In the genomic region with DNA sequence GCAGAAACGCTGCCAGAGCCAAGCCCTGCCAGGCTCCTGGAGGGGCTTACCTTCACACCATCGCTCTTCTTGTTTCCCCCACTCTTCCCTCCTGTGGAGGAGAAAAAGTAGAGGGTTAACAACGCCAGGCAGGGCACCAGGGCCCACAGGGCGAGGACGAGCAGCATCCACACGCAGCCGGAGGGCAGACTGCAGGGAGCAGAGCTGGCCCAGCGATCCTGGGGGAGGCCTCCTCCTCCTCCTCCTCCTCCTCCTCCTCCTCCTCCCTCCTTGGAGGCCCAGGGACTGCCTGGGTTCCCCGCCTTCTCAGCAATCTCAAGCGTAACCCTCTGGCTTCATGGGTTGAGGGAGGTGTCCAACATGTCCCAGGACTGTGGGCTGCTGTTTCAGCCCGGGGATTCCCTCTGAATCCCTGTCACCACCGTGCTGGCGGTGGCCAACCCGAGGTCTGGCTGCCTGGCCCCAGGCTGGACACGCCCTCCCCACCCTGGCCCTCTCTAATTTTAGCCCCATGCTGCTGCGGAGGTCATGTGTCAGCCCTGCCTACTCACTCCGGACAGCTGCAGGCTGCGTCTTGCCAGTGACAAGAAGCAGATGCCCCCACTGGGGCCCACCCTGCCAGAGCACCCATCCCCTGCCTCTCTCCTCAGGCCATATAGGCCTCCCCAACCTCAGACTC, we compare ENCODE assay signal across 16 cellular contexts. TPM values are rescaled to one million over a fixed set of nuclear protein-coding genes. Genes with fewer than 3 reads are reported as not detected.
A peak's percentile ranks its signal among the peaks of the same experiment; 100 is the strongest.
DNase-seq lines count a peak whose midpoint lies in the region; ATAC-seq, FAIRE-seq and TF ChIP-seq lines count a peak whose summit lies in the region.
"Had no signal": no experiment of that assay in that cellular context is flagged by ENCODE, and none has a peak within 500 bp of the region (broad histone marks: within the 10 kb centered on the region; RNA-seq: fewer than 3 reads in every experiment).

No MANE protein-coding gene starts in this region.

- WGBS in liver: 80% methylated on average over 18 of the region's 18 CpGs
- WGBS in HepG2 (ENCODE audit: low lambda C conversion rate): 8% methylated on average over 2 of the region's 18 CpGs

- DNase-seq in HepG2 (ENCODE audit: low spot score): no peak
- peak; percentile 57 to 81 for DNase-seq in foreskin fibroblast
- peak; percentile 31 for DNase-seq in mucosa of gallbladder (ENCODE audit: low spot score)
- DNase-seq in activated naive CD4-positive, alpha-beta T cell treated with anti-CD3 and anti-CD28 coated beads, Interleukin-2, amount 50 U/mL, for 16 hours: no peak
- no peak for DNase-seq in HEK293T (ENCODE audit: extremely low spot score)
- DNase-seq: activated CD8-positive, alpha-beta memory T cell treated with anti-CD3 and anti-CD28 coated beads, Interleukin-2, amount 50 U/mL, for 4 hours; effector CD8-positive, alpha-beta T cell had no signal

- no peaks in the 10 kb centered on the region for H4K20me1 ChIP-seq in HepG2 (ENCODE audit: insufficient read depth, low read length)

- TF ChIP-seq RAD21 in liver (IDR thresholded peaks at IDR 0.05) (no peak), HepG2 (CRISPR knock-in tag; IDR thresholded peaks at IDR 0.05) (no peak)

- no peaks in the 10 kb centered on the region for H3K27me3 ChIP-seq in liver (ENCODE audit: control insufficient read depth in 4 of 4, insufficient read depth in 4 of 4, low read length in 3 of 4)
- peaks cover 3 to 63% of the 10 kb centered on the region in 2 experiments; a peak in 4 of 5 replicates for H3K27me3 ChIP-seq in HepG2 (ENCODE audit: control insufficient read depth in 1 of 2, insufficient read depth in 2 of 2, low read length in 2 of 2)

- H3K4me2 ChIP-seq in HepG2 (ENCODE audit: low read depth, low read length): no peak overlapping the region

- H3K9ac ChIP-seq in liver (ENCODE audit: low read depth in 1 of 2, low read length in 2 of 2) (no peak overlapping the region), HepG2 (ENCODE audit: insufficient read depth, low read depth, low read length) (no peak overlapping the region)

- no peak for FAIRE-seq in HepG2 (lab: Jason Lieb, UNC)
- FAIRE-seq: A204.1, D721Med, RCC 7860 had no signal

- no peak overlapping the region for H2AFZ ChIP-seq in HepG2 (ENCODE audit: low read length)

- intact Hi-C loops in HepG2 (cut with micrococcal nuclease; ENCODE audit: unreplicated experiment): no loop called here

- no peaks in the 10 kb centered on the region for H3K79me2 ChIP-seq in HepG2 (ENCODE audit: insufficient read depth, low read length)

- CTCF ChIA-PET in HepG2 (lab: Yijun Ruan, JAX; ENCODE audit: low intra/inter-chr PET ratio, low total read pairs) (no interaction called here), HEK293T (lab: Yijun Ruan, JAX) (no interaction called here)

- ATAC-seq in HepG2 (no peak), HG03025 (IDR thresholded peaks at IDR 0.05; ENCODE audit: low FRiP score, unreplicated experiment) (no peak), HG03439 (IDR thresholded peaks at IDR 0.05; ENCODE audit: unreplicated experiment) (no peak)

- H3K4me3 ChIP-seq in liver (ENCODE audit: low read depth in 1 of 3, low read length in 3 of 3) (no peak overlapping the region), HepG2 (replicated peaks in 1 of 3; ENCODE audit: insufficient read depth in 1 of 3, low read depth in 2 of 3, low read length in 3 of 3) (no peak overlapping the region), foreskin fibroblast (ENCODE audit: low read depth in 1 of 2, low read length in 2 of 2) (no peak overlapping the region)

- in situ Hi-C loops in HepG2 (cut with HindIII; ENCODE audit: extremely low pct_ligation_motif_present, low pct_unique_long_range_greater_than_20kb): no loop called here

- H3K27ac ChIP-seq in liver (ENCODE audit: low read depth in 1 of 2, low read length in 2 of 2) (no peak overlapping the region), HepG2 (ENCODE audit: extremely low read length, insufficient read depth, low read length) (no peak overlapping the region)

- POLR2A ChIA-PET in HepG2 (lab: Yijun Ruan, JAX): no interaction called here
- POLR2A ChIA-PET in HEK293T (lab: Yijun Ruan, JAX): no interaction called here

- H3K4me1 ChIP-seq in liver (ENCODE audit: control insufficient read depth in 4 of 4, insufficient read depth in 4 of 4, low read length in 3 of 4) (no peaks in the 10 kb centered on the region), HepG2 (ENCODE audit: insufficient read depth, low read length) (peaks cover 15% of the 10 kb centered on the region)

- H3K9me3 ChIP-seq in liver (ENCODE audit: control insufficient read depth in 4 of 4, low read length in 3 of 4) (no peaks in the 10 kb centered on the region), HepG2 (ENCODE audit: low read length) (no peaks in the 10 kb centered on the region)

- no peak for TF ChIP-seq POLR2A in HepG2 (IDR thresholded peaks at IDR 0.05; ENCODE audit: insufficient read depth in 1 of 2, low read depth in 2 of 2, low read length in 2 of 2)

- BruUV-seq in HepG2 (replicated peaks; lab: Mats Ljungman, UMichigan): no TSS peak

- TF ChIP-seq EP300 in HepG2 (IDR thresholded peaks at IDR 0.05; ENCODE audit: low read depth in 2 of 2, low read length in 2 of 2) (no peak), HepG2 (CRISPR knock-in tag; IDR thresholded peaks at IDR 0.05; ENCODE audit: borderline replicate concordance) (no peak)

- TF ChIP-seq CTCF in liver (IDR thresholded peaks at IDR 0.05; ENCODE audit: low read depth, low read length, missing input control) (no peak), HepG2 (CRISPR knock-in tag; IDR thresholded peaks at IDR 0.05) (no peak), foreskin fibroblast (IDR thresholded peaks at IDR 0.05; ENCODE audit: low read depth, low read length) (no peak)

- H3K36me3 ChIP-seq in liver (ENCODE audit: control insufficient read depth in 4 of 4, insufficient read depth in 3 of 4, low read depth in 1 of 4, low read length in 3 of 4): no peaks in the 10 kb centered on the region
- H3K36me3 ChIP-seq in HepG2 (replicated peaks in 1 of 2; ENCODE audit: control insufficient read depth in 1 of 2, insufficient read depth in 2 of 2, low read length in 2 of 2): no peaks in the 10 kb centered on the region

RNA-seq across cellular contexts. Expression of a gene that starts 44.3 kb away (rescaled TPM):
- under 1 TPM in 1 of 2 donors, not detected in 1; under 0.01 TPM for total RNA-seq in liver
- polyA plus RNA-seq in liver: not detected
- total RNA-seq in HepG2 (2016; rRNA removed; fragmentation: Illumina TruSeq; extraction: Trizol): 0.11 TPM in 1 of 2 replicates, not detected in the other
- total RNA-seq in HepG2 (2016; cell fraction: cytosol; rRNA removed; fragmentation: Illumina TruSeq; extraction: Trizol; ENCODE audit: low read depth): not detected in 2 replicates
- total RNA-seq in HepG2 (2016; cell fraction: insoluble cytoplasmic fraction; rRNA removed; fragmentation: Illumina TruSeq; extraction: Trizol): 0.03 and 0.09 TPM in 2 replicates
- not detected in 2 replicates for total RNA-seq in HepG2 (2016; cell fraction: membrane; rRNA removed; fragmentation: Illumina TruSeq; extraction: Trizol)
- total RNA-seq in HepG2 (2016; cell fraction: nucleus; rRNA removed; fragmentation: Illumina TruSeq; extraction: Trizol): 0.25 and 0.40 TPM in 2 replicates
- polyA plus RNA-seq in HepG2 (2011; rRNA removed): 0.16 TPM in 1 of 2 replicates, not detected in the other
- 0.03 and 0.04 TPM in 2 replicates for polyA plus RNA-seq in HepG2 (2011; cell fraction: cytosol; rRNA removed)
- 0.09 and 0.39 TPM in 2 replicates for polyA plus RNA-seq in HepG2 (2011; cell fraction: nucleus; rRNA removed)
- 0.03 and 0.08 TPM in 2 replicates for polyA plus RNA-seq in HepG2 (2012)
- 0.06 TPM in 1 of 2 replicates, not detected in the other for polyA plus RNA-seq in HepG2 (2016; cell fraction: cytosol; fragmentation: Illumina TruSeq; extraction: Trizol; ENCODE audit: low read depth)
- polyA plus RNA-seq in HepG2 (2016; cell fraction: insoluble cytoplasmic fraction; fragmentation: Illumina TruSeq; extraction: Trizol; ENCODE audit: low read depth): 0.05 TPM in 1 of 2 replicates, not detected in the other
- polyA plus RNA-seq in HepG2 (2016; cell fraction: membrane; fragmentation: Illumina TruSeq; extraction: Trizol; ENCODE audit: low read depth): not detected in 2 replicates
- polyA plus RNA-seq in HepG2 (2016; cell fraction: nucleus; fragmentation: Illumina TruSeq; extraction: Trizol; ENCODE audit: insufficient read depth, low read depth): 0.34 and 0.43 TPM in 2 replicates
- polyA minus RNA-seq in HepG2 (2011; rRNA and poly(A)+ RNA removed; ENCODE audit: low replicate concordance): 0.14 TPM in 1 of 2 replicates, not detected in the other
- polyA minus RNA-seq in HepG2 (2011; cell fraction: cytosol; rRNA and poly(A)+ RNA removed): not detected in 2 replicates
- polyA minus RNA-seq in HepG2 (2011; cell fraction: nucleus; rRNA and poly(A)+ RNA removed): 0.12 TPM in 1 of 2 replicates, not detected in the other
- 5.0 TPM for total RNA-seq in mucosa of gallbladder
- total RNA-seq: NCI-H460 had no signal

RNA-seq across cellular contexts. Expression of a gene that starts 55.4 kb away (rescaled TPM):
- total RNA-seq in liver (not detected), HepG2 (2016; rRNA removed; fragmentation: Illumina TruSeq; extraction: Trizol) (not detected in 2 replicates), mucosa of gallbladder (not detected)
- polyA plus RNA-seq in liver (not detected), HepG2 (2011; rRNA removed) (not detected in 2 replicates)
- total RNA-seq in HepG2 (2016; cell fraction: cytosol; rRNA removed; fragmentation: Illumina TruSeq; extraction: Trizol; ENCODE audit: low read depth): not detected in 2 replicates
- not detected in 2 replicates for total RNA-seq in HepG2 (2016; cell fraction: insoluble cytoplasmic fraction; rRNA removed; fragmentation: Illumina TruSeq; extraction: Trizol)
- not detected in 2 replicates for total RNA-seq in HepG2 (2016; cell fraction: membrane; rRNA removed; fragmentation: Illumina TruSeq; extraction: Trizol)
- total RNA-seq in HepG2 (2016; cell fraction: nucleus; rRNA removed; fragmentation: Illumina TruSeq; extraction: Trizol): not detected in 2 replicates
- not detected in 2 replicates for polyA plus RNA-seq in HepG2 (2011; cell fraction: cytosol; rRNA removed)
- polyA plus RNA-seq in HepG2 (2011; cell fraction: nucleus; rRNA removed): not detected in 2 replicates
- polyA plus RNA-seq in HepG2 (2012): not detected in 2 replicates
- polyA plus RNA-seq in HepG2 (2016; cell fraction: cytosol; fragmentation: Illumina TruSeq; extraction: Trizol; ENCODE audit: low read depth): not detected in 2 replicates
- polyA plus RNA-seq in HepG2 (2016; cell fraction: insoluble cytoplasmic fraction; fragmentation: Illumina TruSeq; extraction: Trizol; ENCODE audit: low read depth): not detected in 2 replicates
- polyA plus RNA-seq in HepG2 (2016; cell fraction: membrane; fragmentation: Illumina TruSeq; extraction: Trizol; ENCODE audit: low read depth): not detected in 2 replicates
- not detected in 2 replicates for polyA plus RNA-seq in HepG2 (2016; cell fraction: nucleus; fragmentation: Illumina TruSeq; extraction: Trizol; ENCODE audit: insufficient read depth, low read depth)
- polyA minus RNA-seq in HepG2 (2011; rRNA and poly(A)+ RNA removed; ENCODE audit: low replicate concordance): 0.72 TPM in 1 of 2 replicates, not detected in the other
- polyA minus RNA-seq in HepG2 (2011; cell fraction: cytosol; rRNA and poly(A)+ RNA removed): not detected in 2 replicates
- polyA minus RNA-seq in HepG2 (2011; cell fraction: nucleus; rRNA and poly(A)+ RNA removed): not detected in 2 replicates
- total RNA-seq: renal cortical epithelial cell had no signal
- polyA plus RNA-seq: adipose tissue had no signal

RNA-seq across cellular contexts. Expression of a gene that starts 57.5 kb away (rescaled TPM):
- total RNA-seq in liver (under 1 TPM; 0.33 to 0.51 TPM), HepG2 (2016; rRNA removed; fragmentation: Illumina TruSeq; extraction: Trizol) (17.6 and 33.9 TPM in 2 replicates), mucosa of gallbladder (2.2 TPM)
- polyA plus RNA-seq in liver (under 1 TPM in 1 of 2 donors, not detected in 1; 0.23 TPM), HepG2 (2011; rRNA removed) (4.2 and 6.4 TPM in 2 replicates)
- total RNA-seq in HepG2 (2016; cell fraction: cytosol; rRNA removed; fragmentation: Illumina TruSeq; extraction: Trizol; ENCODE audit: low read depth): 3.1 and 3.4 TPM in 2 replicates
- total RNA-seq in HepG2 (2016; cell fraction: insoluble cytoplasmic fraction; rRNA removed; fragmentation: Illumina TruSeq; extraction: Trizol): 21.4 and 37.4 TPM in 2 replicates
- 11.0 and 13.0 TPM in 2 replicates for total RNA-seq in HepG2 (2016; cell fraction: membrane; rRNA removed; fragmentation: Illumina TruSeq; extraction: Trizol)
- total RNA-seq in HepG2 (2016; cell fraction: nucleus; rRNA removed; fragmentation: Illumina TruSeq; extraction: Trizol): 25.8 and 28.7 TPM in 2 replicates
- 6.1 and 8.6 TPM in 2 replicates for polyA plus RNA-seq in HepG2 (2011; cell fraction: cytosol; rRNA removed)
- polyA plus RNA-seq in HepG2 (2011; cell fraction: nucleus; rRNA removed): 5.3 and 5.7 TPM in 2 replicates
- 2.2 and 3.5 TPM in 2 replicates for polyA plus RNA-seq in HepG2 (2012)
- 2.1 and 2.4 TPM in 2 replicates for polyA plus RNA-seq in HepG2 (2016; cell fraction: cytosol; fragmentation: Illumina TruSeq; extraction: Trizol; ENCODE audit: low read depth)
- 14.2 and 17.0 TPM in 2 replicates for polyA plus RNA-seq in HepG2 (2016; cell fraction: insoluble cytoplasmic fraction; fragmentation: Illumina TruSeq; extraction: Trizol; ENCODE audit: low read depth)
- 5.0 and 7.0 TPM in 2 replicates for polyA plus RNA-seq in HepG2 (2016; cell fraction: membrane; fragmentation: Illumina TruSeq; extraction: Trizol; ENCODE audit: low read depth)
- 29.1 and 30.1 TPM in 2 replicates for polyA plus RNA-seq in HepG2 (2016; cell fraction: nucleus; fragmentation: Illumina TruSeq; extraction: Trizol; ENCODE audit: insufficient read depth, low read depth)
- 0.07 and 16.9 TPM in 2 replicates for polyA minus RNA-seq in HepG2 (2011; rRNA and poly(A)+ RNA removed; ENCODE audit: low replicate concordance)
- 5.9 and 6.4 TPM in 2 replicates for polyA minus RNA-seq in HepG2 (2011; cell fraction: cytosol; rRNA and poly(A)+ RNA removed)
- polyA minus RNA-seq in HepG2 (2011; cell fraction: nucleus; rRNA and poly(A)+ RNA removed): 4.8 and 6.6 TPM in 2 replicates

Comparison
In these comparisons a context has a peak if more than half of its experiments do, and no peak if none do; other contexts are left out.
1. DNase-seq: peak in foreskin fibroblast (2 of 2) and mucosa of gallbladder (single experiment); none in HepG2 (single experiment), activated naive CD4-positive, alpha-beta T cell treated with anti-CD3 and anti-CD28 coated beads, Interleukin-2, amount 50 U/mL, for 16 hours (single experiment) and HEK293T (single experiment).